12 cellular contexts compared by ENCODE assay signal in genomic region chr1:206116191-206116872, GRCh38. TPM values are rescaled to one million over a fixed set of nuclear protein-coding genes. Genes with fewer than 3 reads are reported as not detected.
DNase-seq lines count a peak whose midpoint lies in the region; ATAC-seq, FAIRE-seq and TF ChIP-seq lines count a peak whose summit lies in the region.
"Had no signal": no experiment of that assay in that cellular context is flagged by ENCODE, and none has a peak within 500 bp of the region (broad histone marks: within the 10 kb centered on the region; RNA-seq: fewer than 3 reads in every experiment).

No MANE protein-coding gene starts in this region.

- H2AK9ac ChIP-seq in IMR-90 (replicated peaks; ENCODE audit: low read depth, low read length, poor library complexity): no peak overlapping the region

- intact Hi-C loops in IMR-90 (cut with micrococcal nuclease): no loop called here
- intact Hi-C loops in HepG2 (cut with micrococcal nuclease; ENCODE audit: unreplicated experiment): no loop called here

- H2BK5ac ChIP-seq in IMR-90 (ENCODE audit: low read depth, low read length, poor library complexity, severe bottlenecking): no peak overlapping the region

- H3K4me3 Mint-ChIP-seq in activated naive CD8-positive, alpha-beta T cell: peak overlapping the region; percentile 69

- no peak for FAIRE-seq in HepG2 (lab: Jason Lieb, UNC)
- FAIRE-seq: D721Med had no signal

- peaks cover 49% of the 10 kb centered on the region for H3K27me3 ChIP-seq in IMR-90 (ENCODE audit: control insufficient read depth, insufficient read depth, low read length)
- peaks cover 0 to 4% of the 10 kb centered on the region in 2 experiments; a peak in 2 of 5 replicates for H3K27me3 ChIP-seq in HepG2 (ENCODE audit: control insufficient read depth in 1 of 2, insufficient read depth in 2 of 2, low read length in 2 of 2)

- ATAC-seq in IMR-90 (ENCODE audit: low read depth): no peak
- no peak for ATAC-seq in HepG2
- no peak for ATAC-seq in GM21367 (IDR thresholded peaks at IDR 0.05; ENCODE audit: unreplicated experiment)

- H3K4me2 ChIP-seq in IMR-90 (ENCODE audit: low read depth, low read length) (no peak overlapping the region), HepG2 (ENCODE audit: low read depth, low read length) (peak overlapping the region; percentile 68; the same call in 1 of the 2 replicates)

- H3K4me3 ChIP-seq in IMR-90 (ENCODE audit: insufficient read depth, low read depth, low read length) (no peak overlapping the region), HepG2 (replicated peaks in 1 of 3; ENCODE audit: insufficient read depth in 1 of 3, low read depth in 2 of 3, low read length in 3 of 3) (peak overlapping the region in 1 of 3 experiments; percentile 56; a peak in 2 of 6 replicates)

- no peaks in the 10 kb centered on the region for H3K79me2 ChIP-seq in HepG2 (ENCODE audit: insufficient read depth, low read length)

- H3K4me1 Mint-ChIP-seq in activated naive CD8-positive, alpha-beta T cell (ENCODE audit: low read depth): peaks cover 9% of the 10 kb centered on the region

- TF ChIP-seq EP300 in HepG2 (IDR thresholded peaks at IDR 0.05; ENCODE audit: low read depth in 2 of 2, low read length in 2 of 2) (no peak), HepG2 (CRISPR knock-in tag; IDR thresholded peaks at IDR 0.05; ENCODE audit: borderline replicate concordance) (no peak)

- H3K36me3 ChIP-seq in IMR-90 (ENCODE audit: control insufficient read depth, insufficient read depth, low read length) (no peaks in the 10 kb centered on the region), HepG2 (replicated peaks in 1 of 2; ENCODE audit: control insufficient read depth in 1 of 2, insufficient read depth in 2 of 2, low read length in 2 of 2) (no peaks in the 10 kb centered on the region)
- H3K36me3 ChIP-seq: tibial nerve had no signal

- no peak overlapping the region for H2BK120ac ChIP-seq in IMR-90 (ENCODE audit: low read depth, low read length)

- H4K5ac ChIP-seq in IMR-90 (ENCODE audit: low read depth, low read length): no peak overlapping the region

- dilution Hi-C loops in IMR-90 (cut with HindIII; ENCODE audit: low sequenced_read_pairs, unreplicated experiment): no loop called here

- H4K8ac ChIP-seq in IMR-90 (ENCODE audit: low read depth in 2 of 2, low read length in 2 of 2): no peak overlapping the region

- H3K23ac ChIP-seq in IMR-90 (ENCODE audit: low read depth, low read length): no peak overlapping the region

- peaks cover 5% of the 10 kb centered on the region for H3K36me3 Mint-ChIP-seq in activated naive CD8-positive, alpha-beta T cell

- CTCF ChIA-PET in IMR-90 (lab: Yijun Ruan, JAX) (no interaction called here), HepG2 (lab: Yijun Ruan, JAX; ENCODE audit: low intra/inter-chr PET ratio, low total read pairs) (no interaction called here)

- no peak for TF ChIP-seq CTCF in IMR-90 (conservative IDR thresholded peaks at IDR 0.05; ENCODE audit: low read depth, low read length)
- TF ChIP-seq CTCF in HepG2 (CRISPR knock-in tag; IDR thresholded peaks at IDR 0.05): no peak

- H3K9me3 ChIP-seq in IMR-90 (ENCODE audit: control insufficient read depth, insufficient read depth, low read length) (no peaks in the 10 kb centered on the region), HepG2 (ENCODE audit: low read length) (peaks cover 9% of the 10 kb centered on the region)

- no peaks in the 10 kb centered on the region for H3K9me1 ChIP-seq in IMR-90 (ENCODE audit: insufficient read depth, low read length)

- DNase-seq in COLO668 (lab: John Stamatoyannopoulos, UW; ENCODE audit: unreplicated experiment): peak; percentile 90
- DNase-seq in IMR-90: no peak
- DNase-seq in HepG2 (ENCODE audit: low spot score): no peak
- no peak for DNase-seq in activated effector memory CD4-positive, alpha-beta T cell treated with Interleukin-2 at 50 U/mL for 16 hours
- DNase-seq in foreskin melanocyte: no peak
- no peak for DNase-seq in stimulated activated CD4-positive, alpha-beta T cell treated with anti-CD3 and anti-CD28 coated beads, Interleukin-2, amount 100 ng/mL, for 24 hours
- DNase-seq: activated CD4-positive, alpha-beta T cell treated with anti-CD3 and anti-CD28 coated beads for 4 hours had no signal

- no peak overlapping the region for H3K56ac ChIP-seq in IMR-90 (ENCODE audit: extremely low read depth, insufficient read depth, low read length)

- no peak overlapping the region for H3K18ac ChIP-seq in IMR-90 (ENCODE audit: low read depth, low read length)

- BruUV-seq in IMR-90 (replicated peaks; lab: Mats Ljungman, UMichigan) (no TSS peak), HepG2 (replicated peaks; lab: Mats Ljungman, UMichigan) (no TSS peak)

- H4K20me1 ChIP-seq in IMR-90 (ENCODE audit: insufficient read depth, low read length) (no peaks in the 10 kb centered on the region), HepG2 (ENCODE audit: insufficient read depth, low read length) (no peaks in the 10 kb centered on the region)

- in situ Hi-C loops in IMR-90 (cut with MboI; ENCODE audit: low sequenced_read_pairs): loop anchor here (25.0 kb wide), 1 partner anchor 454 kb away; no protein-coding TSS in a partner anchor
- in situ Hi-C loops in HepG2 (cut with HindIII; ENCODE audit: extremely low pct_ligation_motif_present, low pct_unique_long_range_greater_than_20kb): no loop called here

- H2BK20ac ChIP-seq in IMR-90 (ENCODE audit: low read depth, low read length): no peak overlapping the region

- H3K27ac ChIP-seq in IMR-90 (ENCODE audit: insufficient read depth, low read length) (no peak overlapping the region), HepG2 (ENCODE audit: extremely low read length, insufficient read depth, low read length) (no peak overlapping the region)
- H3K27ac ChIP-seq: tibial nerve had no signal

- H3K4ac ChIP-seq in IMR-90 (ENCODE audit: low read depth, low read length): no peak overlapping the region

- no peaks in the 10 kb centered on the region for H3K79me1 ChIP-seq in IMR-90 (ENCODE audit: low read depth in 1 of 2, low read length in 2 of 2)

- TF ChIP-seq RAD21 in IMR-90 (IDR thresholded peaks at IDR 0.05; ENCODE audit: low read length) (no peak), HepG2 (CRISPR knock-in tag; IDR thresholded peaks at IDR 0.05) (no peak)

- peak overlapping the region; percentile 7 for H2AFZ ChIP-seq in IMR-90 (replicated peaks; ENCODE audit: low read length, poor library complexity)
- no peak overlapping the region for H2AFZ ChIP-seq in HepG2 (ENCODE audit: low read length)

- no peak overlapping the region for H3K14ac ChIP-seq in IMR-90 (replicated peaks; ENCODE audit: low read depth, low read length)

- TF ChIP-seq POLR2A in IMR-90 (IDR thresholded peaks at IDR 0.05; ENCODE audit: low read depth, low read length) (no peak), HepG2 (IDR thresholded peaks at IDR 0.05; ENCODE audit: insufficient read depth in 1 of 2, low read depth in 2 of 2, low read length in 2 of 2) (no peak)

- peaks cover 25% of the 10 kb centered on the region for H3K27me3 Mint-ChIP-seq in activated naive CD8-positive, alpha-beta T cell

- H3K9ac ChIP-seq in IMR-90 (ENCODE audit: low read depth, low read length) (no peak overlapping the region), HepG2 (ENCODE audit: insufficient read depth, low read depth, low read length) (no peak overlapping the region)

- no peak overlapping the region for H2BK15ac ChIP-seq in IMR-90 (ENCODE audit: low read depth, low read length)

- no peak overlapping the region for H2AK5ac ChIP-seq in IMR-90 (ENCODE audit: low read depth, low read length)

- H3K4me1 ChIP-seq in IMR-90 (ENCODE audit: control insufficient read depth, insufficient read depth, low read length) (no peaks in the 10 kb centered on the region; the same call in 1 of the 2 replicates), HepG2 (ENCODE audit: insufficient read depth, low read length) (peaks cover 58% of the 10 kb centered on the region)

- 74% methylated on average over 20 of the region's 25 CpGs; no CpG with 5 or more reads in 1 of the 2 experiments for WGBS in IMR-90 (ENCODE audit: extremely low coverage in 2 of 2, insufficient read length in 1 of 2), 2 experiments
- WGBS in HepG2 (ENCODE audit: low lambda C conversion rate): 79% methylated on average over 14 of the region's 25 CpGs

- H4K91ac ChIP-seq in IMR-90 (ENCODE audit: insufficient read depth, low read depth, low read length): no peak overlapping the region

- POLR2A ChIA-PET in IMR-90 (lab: Charles Lee; ENCODE audit: unreplicated experiment): no interaction called here
- POLR2A ChIA-PET in HepG2 (lab: Yijun Ruan, JAX): no interaction called here

- peaks cover 3% of the 10 kb centered on the region for H3K9me3 Mint-ChIP-seq in activated naive CD8-positive, alpha-beta T cell (ENCODE audit: low read depth)

- H3K27ac Mint-ChIP-seq in activated naive CD8-positive, alpha-beta T cell: no peak overlapping the region

TF ChIP-seq in HepG2, 621 proteins besides CTCF, POLR2A, EP300 and RAD21 (continues in another document):
- TF ChIP-seq ZFP41 (CRISPR knock-in tag; IDR thresholded peaks at IDR 0.05; ENCODE audit: borderline replicate concordance): 0 out of 2 replicates have a peak, but pooled peaks have one; percentile 34

RNA-seq across cellular contexts. Expression of gene AVPR1B, which starts 0.9 kb away (rescaled TPM):
- total RNA-seq in IMR-90 (2012; rRNA removed) (not detected in 2 replicates), HepG2 (2016; rRNA removed; fragmentation: Illumina TruSeq; extraction: Trizol) (not detected in 2 replicates)
- polyA plus RNA-seq in IMR-90 (2012; rRNA removed) (not detected in 2 replicates), HepG2 (2011; rRNA removed) (0.05 and 0.07 TPM in 2 replicates)
- not detected in 2 replicates for polyA plus RNA-seq in IMR-90 (2012; cell fraction: cytosol; rRNA removed)
- polyA plus RNA-seq in IMR-90 (2012; cell fraction: nucleus; rRNA removed; ENCODE audit: low replicate concordance): not detected in 2 replicates
- not detected in 2 replicates for total RNA-seq in HepG2 (2016; cell fraction: cytosol; rRNA removed; fragmentation: Illumina TruSeq; extraction: Trizol; ENCODE audit: low read depth)
- 0.04 TPM in 1 of 2 replicates, not detected in the other for total RNA-seq in HepG2 (2016; cell fraction: insoluble cytoplasmic fraction; rRNA removed; fragmentation: Illumina TruSeq; extraction: Trizol)
- total RNA-seq in HepG2 (2016; cell fraction: membrane; rRNA removed; fragmentation: Illumina TruSeq; extraction: Trizol): not detected in 2 replicates
- total RNA-seq in HepG2 (2016; cell fraction: nucleus; rRNA removed; fragmentation: Illumina TruSeq; extraction: Trizol): not detected in 2 replicates
- 0.04 and 0.19 TPM in 2 replicates for polyA plus RNA-seq in HepG2 (2011; cell fraction: cytosol; rRNA removed)
- 0.14 and 0.23 TPM in 2 replicates for polyA plus RNA-seq in HepG2 (2011; cell fraction: nucleus; rRNA removed)
- polyA plus RNA-seq in HepG2 (2012): not detected in 2 replicates
- polyA plus RNA-seq in HepG2 (2016; cell fraction: cytosol; fragmentation: Illumina TruSeq; extraction: Trizol; ENCODE audit: low read depth): not detected in 2 replicates
- not detected in 2 replicates for polyA plus RNA-seq in HepG2 (2016; cell fraction: insoluble cytoplasmic fraction; fragmentation: Illumina TruSeq; extraction: Trizol; ENCODE audit: low read depth)
- polyA plus RNA-seq in HepG2 (2016; cell fraction: membrane; fragmentation: Illumina TruSeq; extraction: Trizol; ENCODE audit: low read depth): not detected in 2 replicates
- polyA plus RNA-seq in HepG2 (2016; cell fraction: nucleus; fragmentation: Illumina TruSeq; extraction: Trizol; ENCODE audit: insufficient read depth, low read depth): not detected in 2 replicates
- polyA minus RNA-seq in HepG2 (2011; rRNA and poly(A)+ RNA removed; ENCODE audit: low replicate concordance): 0.12 TPM in 1 of 2 replicates, not detected in the other
- polyA minus RNA-seq in HepG2 (2011; cell fraction: cytosol; rRNA and poly(A)+ RNA removed): not detected in 2 replicates
- not detected in 2 replicates for polyA minus RNA-seq in HepG2 (2011; cell fraction: nucleus; rRNA and poly(A)+ RNA removed)
- total RNA-seq: HT-29, tibial nerve had no signal
